ENCODE assay signal across 17 cellular contexts in the genomic region with DNA sequence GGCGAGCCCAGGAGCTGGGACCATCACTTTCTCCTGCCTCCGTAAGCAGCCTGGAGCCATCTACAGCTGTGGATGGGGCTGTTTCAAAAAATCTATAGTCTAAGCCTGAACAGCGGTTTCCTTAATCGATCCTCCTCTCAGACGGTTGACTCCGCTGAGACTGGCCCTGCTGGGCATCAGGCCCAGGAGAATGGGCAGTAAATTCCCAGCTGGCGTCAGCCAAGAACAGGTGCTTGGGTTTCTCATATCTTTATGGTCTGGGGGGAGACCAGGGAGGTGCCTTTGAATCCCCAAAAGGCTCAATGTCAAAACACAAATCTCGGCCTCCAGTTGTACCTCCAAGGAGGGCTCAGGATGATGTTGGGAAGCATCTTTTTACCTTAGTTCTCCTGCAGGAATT. TPM values are rescaled to one million over a fixed set of nuclear protein-coding genes. Genes with fewer than 3 reads are reported as not detected.
DNase-seq lines count a peak whose midpoint lies in the region; TF ChIP-seq lines count a peak whose summit lies in the region.
"Had no signal": no experiment of that assay in that cellular context is flagged by ENCODE, and none has a peak within 500 bp of the region (broad histone marks: within the 10 kb centered on the region; RNA-seq: fewer than 3 reads in every experiment).

No MANE protein-coding gene starts in this region.

- no peak overlapping the region for H3K4me3 Mint-ChIP-seq in neural crest cell
- no peak overlapping the region for H3K4me3 Mint-ChIP-seq in activated CD4-positive, alpha-beta memory T cell treated with anti-CD3 and anti-CD28 coated beads for 36 hours
- H3K4me3 Mint-ChIP-seq: CD4-positive, CD25-positive, alpha-beta regulatory T cell; H9 had no signal

- peak; percentile 44 for DNase-seq in NCI-H1092 (lab: John Stamatoyannopoulos, UW)
- DNase-seq in NCI-H1105 treated with DMSO at 0.1 percent for 48 hours (lab: John Stamatoyannopoulos, UW): peak; percentile 84
- no peak for DNase-seq in neural crest cell (ENCODE audit: low read depth, low spot score)
- no peak for DNase-seq in DMS53 treated with DMSO at 0.1 percent for 48 hours (lab: John Stamatoyannopoulos, UW; ENCODE audit: unreplicated experiment)
- DNase-seq in activated CD4-positive, alpha-beta memory T cell treated with anti-CD3 and anti-CD28 coated beads for 36 hours: no peak
- no peak for DNase-seq in ureter (ENCODE audit: low spot score)
- DNase-seq in NK-92 (lab: John Stamatoyannopoulos, UW; ENCODE audit: unreplicated experiment): no peak
- DNase-seq: ACHN; CD4-positive, CD25-positive, alpha-beta regulatory T cell; DND-41; GDM1; GOT3 had no signal

- H3K27ac ChIP-seq in VCaP: peak overlapping the region; percentile 9; the same call in 1 of the 2 replicates
- H3K27ac ChIP-seq: BLaER1 treated with 17β-estradiol and CSF1 and Interleukin-3, amounts not matched to agents 10 nM and 100 nM had no signal

- no peaks in the 10 kb centered on the region for H3K36me3 Mint-ChIP-seq in neural crest cell (ENCODE audit: low read depth)
- no peaks in the 10 kb centered on the region for H3K36me3 Mint-ChIP-seq in activated CD4-positive, alpha-beta memory T cell treated with anti-CD3 and anti-CD28 coated beads for 36 hours
- H3K36me3 Mint-ChIP-seq: CD4-positive, CD25-positive, alpha-beta regulatory T cell had no signal

- no peaks in the 10 kb centered on the region for H3K4me1 Mint-ChIP-seq in neural crest cell
- no peaks in the 10 kb centered on the region for H3K4me1 Mint-ChIP-seq in activated CD4-positive, alpha-beta memory T cell treated with anti-CD3 and anti-CD28 coated beads for 36 hours (ENCODE audit: low read depth)

- no peaks in the 10 kb centered on the region for H3K9me3 Mint-ChIP-seq in neural crest cell
- H3K9me3 Mint-ChIP-seq in activated CD4-positive, alpha-beta memory T cell treated with anti-CD3 and anti-CD28 coated beads for 36 hours: no peaks in the 10 kb centered on the region
- H3K9me3 Mint-ChIP-seq: H9 had no signal

- peak overlapping the region; percentile 52 for H3K27ac Mint-ChIP-seq in neural crest cell (ENCODE audit: unreplicated experiment)
- no peak overlapping the region for H3K27ac Mint-ChIP-seq in activated CD4-positive, alpha-beta memory T cell treated with anti-CD3 and anti-CD28 coated beads for 36 hours
- H3K27ac Mint-ChIP-seq: CD4-positive, CD25-positive, alpha-beta regulatory T cell had no signal

- POLR2A ChIA-PET in activated CD4-positive, alpha-beta memory T cell treated with anti-CD3 and anti-CD28 coated beads for 36 hours (lab: Charles Lee): interaction anchor here (1.3 kb wide), 1 partner anchor 8 kb away, joined by 4 read pairs; no protein-coding TSS in a partner anchor

- CTCF ChIA-PET in activated CD4-positive, alpha-beta memory T cell treated with anti-CD3 and anti-CD28 coated beads for 36 hours (lab: Charles Lee): no interaction called here

- H3K27me3 Mint-ChIP-seq in neural crest cell (ENCODE audit: low read depth): peaks cover 16% of the 10 kb centered on the region
- no peaks in the 10 kb centered on the region for H3K27me3 Mint-ChIP-seq in activated CD4-positive, alpha-beta memory T cell treated with anti-CD3 and anti-CD28 coated beads for 36 hours
- H3K27me3 Mint-ChIP-seq: CD4-positive, CD25-positive, alpha-beta regulatory T cell had no signal

- TF ChIP-seq CTCF in VCaP (conservative IDR thresholded peaks at IDR 0.05): no peak
- no peak for TF ChIP-seq CTCF in neural crest cell (conservative IDR thresholded peaks at IDR 0.05)

- intact Hi-C loops in activated CD4-positive, alpha-beta memory T cell treated with anti-CD3 and anti-CD28 coated beads for 36 hours (cut with micrococcal nuclease): no loop called here

RNA-seq across cellular contexts. Expression of a gene that starts 44.8 kb away (rescaled TPM):
- total RNA-seq in neural crest cell (0.27 and 0.51 TPM in 2 replicates), ureter (17.1 TPM)
- not detected for total RNA-seq in activated CD4-positive, alpha-beta memory T cell treated with anti-CD3 and anti-CD28 coated beads for 36 hours
- total RNA-seq: A172, HT1080 had no signal

Comparison
In these comparisons a context has a peak if more than half of its experiments do, and no peak if none do; other contexts are left out.
1. DNase-seq: peak in NCI-H1092 (single experiment) and NCI-H1105 treated with DMSO at 0.1 percent for 48 hours (single experiment); none in neural crest cell (single experiment), DMS53 treated with DMSO at 0.1 percent for 48 hours (single experiment), activated CD4-positive, alpha-beta memory T cell treated with anti-CD3 and anti-CD28 coated beads for 36 hours (single experiment), ureter (single experiment) and NK-92 (single experiment).
2. RNA of a gene that starts 44.8 kb away (total RNA-seq): 17.1 TPM in ureter (single experiment); 0.27 to 0.51 TPM in neural crest cell and not detected in activated CD4-positive, alpha-beta memory T cell treated with anti-CD3 and anti-CD28 coated beads for 36 hours; every median in the first group is over 10 times any median in the second.